In the genomic region with DNA sequence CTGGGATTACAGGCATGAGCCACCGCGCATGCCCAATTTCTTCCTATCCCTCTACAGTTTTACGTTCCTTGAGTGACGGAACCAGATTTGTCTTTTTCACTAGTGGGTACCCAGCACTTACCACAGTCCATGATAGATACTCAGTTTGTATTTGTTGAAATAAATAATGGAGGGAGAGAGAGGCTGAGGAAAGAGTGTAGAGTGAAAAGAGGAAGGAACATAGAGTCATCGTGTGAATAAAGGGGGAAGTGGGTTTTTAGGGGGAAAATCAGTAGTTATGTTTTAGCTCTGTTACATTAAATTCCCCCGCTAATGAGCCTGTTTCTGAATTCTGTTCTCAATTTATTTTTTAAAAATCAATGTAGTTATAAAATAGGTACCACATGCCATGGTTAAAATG, we compare ENCODE assay signal across 2 cellular contexts. TPM values are rescaled to one million over a fixed set of nuclear protein-coding genes. Genes with fewer than 3 reads are reported as not detected.
"Had no signal": no experiment of that assay in that cellular context is flagged by ENCODE, and none has a peak within 500 bp of the region (broad histone marks: within the 10 kb centered on the region; RNA-seq: fewer than 3 reads in every experiment).

No MANE protein-coding gene starts in this region.

RNA-seq across cellular contexts. Expression of gene SYT15B, which starts 37.7 kb away (rescaled TPM):
- total RNA-seq: occipital lobe had no signal
- polyA plus RNA-seq: neural cell had no signal
